11 cellular contexts compared by ENCODE assay signal in the genomic region with DNA sequence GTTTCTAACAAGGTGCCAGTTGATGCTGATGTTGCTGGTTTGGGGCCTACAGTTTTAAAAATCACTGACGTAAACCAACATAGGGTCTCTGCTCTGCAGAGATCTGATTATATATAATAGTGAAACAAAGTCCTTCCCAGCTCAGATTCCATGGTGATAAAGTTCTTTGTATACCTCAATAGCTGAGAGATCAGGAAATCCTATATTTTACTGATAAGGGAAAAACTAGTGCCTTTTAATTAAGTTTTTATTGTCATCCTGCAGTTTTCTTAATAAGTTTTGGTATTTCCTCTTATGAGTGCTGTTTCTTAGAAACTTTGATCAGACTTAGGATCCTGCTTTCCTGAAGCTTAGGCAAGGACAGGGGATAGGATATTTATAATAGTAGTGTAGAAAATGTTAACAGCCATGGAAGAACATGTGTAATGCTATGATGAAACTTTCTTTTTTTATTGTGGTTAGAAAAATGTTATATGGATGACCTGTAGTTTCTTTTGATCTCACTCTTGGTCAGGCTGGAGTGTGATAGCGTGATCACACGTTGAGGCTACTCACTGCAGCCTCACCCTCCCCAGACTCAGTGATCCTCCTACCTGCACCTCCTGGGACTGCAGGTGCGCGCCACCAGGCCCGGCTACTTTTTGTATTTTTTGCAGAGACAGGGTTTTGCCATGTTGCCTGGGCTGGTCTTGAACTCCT. TPM values are rescaled to one million over a fixed set of nuclear protein-coding genes. Genes with fewer than 3 reads are reported as not detected.
DNase-seq lines count a peak whose midpoint lies in the region; ATAC-seq and TF ChIP-seq lines count a peak whose summit lies in the region.
"Had no signal": no experiment of that assay in that cellular context is flagged by ENCODE, and none has a peak within 500 bp of the region (broad histone marks: within the 10 kb centered on the region; RNA-seq: fewer than 3 reads in every experiment).

No MANE protein-coding gene starts in this region.

- no peaks in the 10 kb centered on the region for H3K27me3 Mint-ChIP-seq in type B pancreatic cell

- peaks cover 30% of the 10 kb centered on the region for H3K4me1 Mint-ChIP-seq in type B pancreatic cell (ENCODE audit: unreplicated experiment)

- H3K4me3 ChIP-seq in SK-N-MC (no peak overlapping the region), ovary (no peak overlapping the region)
- H3K4me3 ChIP-seq: thoracic aorta had no signal

- H3K27me3 ChIP-seq in ovary, result no peaks in the 10 kb centered on the region

- peaks cover 28% of the 10 kb centered on the region for H3K36me3 Mint-ChIP-seq in type B pancreatic cell

- no peak overlapping the region for H3K27ac Mint-ChIP-seq in type B pancreatic cell

- H3K4me3 Mint-ChIP-seq in type B pancreatic cell, result no peak overlapping the region

- no peak for TF ChIP-seq POLR2A in ovary (IDR thresholded peaks at IDR 0.05)

- H3K36me3 ChIP-seq in SK-N-MC (ENCODE audit: insufficient read depth, low read length) (peaks cover 87% of the 10 kb centered on the region), ovary (no peaks in the 10 kb centered on the region)

- peak overlapping the region; percentile 29 for H3K9ac ChIP-seq in SK-N-MC (ENCODE audit: insufficient read length)
- H3K9ac ChIP-seq: KMS-11 had no signal

- H3K9me3 ChIP-seq in SK-N-MC (ENCODE audit: low read depth, low read length), result no peaks in the 10 kb centered on the region
- H3K9me3 ChIP-seq in ovary, result no peaks in the 10 kb centered on the region
- H3K9me3 ChIP-seq: thoracic aorta had no signal

- TF ChIP-seq CTCF in type B pancreatic cell (conservative IDR thresholded peaks at IDR 0.05), result peak; percentile 48
- TF ChIP-seq CTCF in ovary (IDR thresholded peaks at IDR 0.05), result no peak

- ATAC-seq in esophagus mucosa (peak; percentile 48), HG02981 (IDR thresholded peaks at IDR 0.05; ENCODE audit: unreplicated experiment) (no peak)

- no peaks in the 10 kb centered on the region for H3K9me3 Mint-ChIP-seq in type B pancreatic cell

- H3K27ac ChIP-seq in SK-N-MC (0 out of 2 replicates have a peak overlapping the region, but pooled peaks have one; percentile 44), ovary (no peak overlapping the region)
- H3K27ac ChIP-seq: KMS-11, thoracic aorta had no signal

- 81 to 89% (median 88%) methylated on average over 6 of the region's 6 CpGs for WGBS in ovary, 3 donors

- TF ChIP-seq EP300 in ovary (IDR thresholded peaks at IDR 0.05), result no peak

- peaks cover 9% of the 10 kb centered on the region for H3K4me1 ChIP-seq in ovary (ENCODE audit: insufficient read depth)

- peak; percentile 13 to 16 for DNase-seq in stimulated activated CD4-positive, alpha-beta T cell treated with anti-CD3 and anti-CD28 coated beads, Interleukin-15, amount 100 ng/mL, for 48 hours (ENCODE audit: low read depth in 2 of 2)
- DNase-seq in stimulated activated CD4-positive, alpha-beta T cell treated with anti-CD3 and anti-CD28 coated beads, Interleukin-4, amount 100 ng/mL, for 24 hours, result no peak
- no peak for DNase-seq in SK-N-MC (ENCODE audit: low read depth, low spot score)
- no peak for DNase-seq in type B pancreatic cell (ENCODE audit: extremely low spot score, unreplicated experiment)
- no peak for DNase-seq in Kasumi-1 (lab: John Stamatoyannopoulos, UW)
- DNase-seq in ovary, result no peak
- DNase-seq: small intestine had no signal

- intact Hi-C loops in ovary (cut with DNase I), result no loop called here

RNA-seq across cellular contexts. Expression of gene CAPRIN1, which starts 14.1 kb away (rescaled TPM):
- total RNA-seq in esophagus mucosa, result 154 TPM
- 218 and 277 TPM in 2 replicates for total RNA-seq in type B pancreatic cell (ENCODE audit: low replicate concordance)
- 100 to 1,000 TPM; 107 to 196 (median 160) TPM for total RNA-seq in ovary
- polyA plus RNA-seq in ovary, result 100 to 1,000 TPM in 1 of 2 donors, 10 to 100 TPM in 1; 74.2 to 214 TPM

RNA-seq across cellular contexts. Expression of gene NAT10, which starts 39.8 kb away (rescaled TPM):
- total RNA-seq in esophagus mucosa (41.1 TPM), type B pancreatic cell (ENCODE audit: low replicate concordance) (46.9 and 63.5 TPM in 2 replicates), ovary (10 to 100 TPM; 20.5 to 60.9 (median 49.1) TPM)
- 10 to 100 TPM; 19.8 to 60.2 TPM for polyA plus RNA-seq in ovary

Comparison
In these comparisons a context has a peak if more than half of its experiments do, and no peak if none do; other contexts are left out.
1. DNase-seq: peak in stimulated activated CD4-positive, alpha-beta T cell treated with anti-CD3 and anti-CD28 coated beads, Interleukin-15, amount 100 ng/mL, for 48 hours (2 of 2); none in stimulated activated CD4-positive, alpha-beta T cell treated with anti-CD3 and anti-CD28 coated beads, Interleukin-4, amount 100 ng/mL, for 24 hours (single experiment), SK-N-MC (single experiment), type B pancreatic cell (single experiment), Kasumi-1 (0 of 2) and ovary (0 of 5).